In genomic region chr6:107656381-107656780, GRCh38 we compare ENCODE assay signal across 15 cellular contexts.
A peak's percentile ranks its signal among the peaks of the same experiment; 100 is the strongest.
DNase-seq lines count a peak whose midpoint lies in the region; ATAC-seq and TF ChIP-seq lines count a peak whose summit lies in the region.
"Had no signal": no experiment of that assay in that cellular context is flagged by ENCODE, and none has a peak within 500 bp of the region (broad histone marks: within the 10 kb centered on the region; RNA-seq: fewer than 3 reads in every experiment).

No MANE protein-coding gene starts in this region.

- peaks cover 0 to 5% (median 0%) of the 10 kb centered on the region in 3 donors for H3K9me3 Mint-ChIP-seq in IgD-negative memory B cell
- H3K9me3 Mint-ChIP-seq in activated CD8-positive, alpha-beta T cell treated with anti-CD3 and anti-CD28 coated beads for 36 hours: no peaks in the 10 kb centered on the region
- peaks cover 10% of the 10 kb centered on the region for H3K9me3 Mint-ChIP-seq in mesothelial cell of epicardium
- no peaks in the 10 kb centered on the region for H3K9me3 Mint-ChIP-seq in CD4-positive, alpha-beta T cell

- H3K9me2 ChIP-seq in DOHH2 (replicated peaks; ENCODE audit: control insufficient read depth, low read length): no peaks in the 10 kb centered on the region

- peaks cover 4% of the 10 kb centered on the region; the same call in 1 of the 2 replicates for H3K36me3 ChIP-seq in DOHH2 (ENCODE audit: control insufficient read depth, low read length)
- H3K36me3 ChIP-seq: BE2C, ovary had no signal

- peak overlapping the region; percentile 93 for H3K27ac ChIP-seq in DOHH2 (ENCODE audit: low read depth, low read length)
- H3K27ac ChIP-seq in CD4-positive, alpha-beta T cell (ENCODE audit: low read depth, low read length): no peak overlapping the region

- TF ChIP-seq CTCF in DOHH2 (IDR thresholded peaks at IDR 0.05; ENCODE audit: low read depth, low read length, poor library complexity, severe bottlenecking): no peak
- no peak for TF ChIP-seq CTCF in activated CD8-positive, alpha-beta T cell treated with anti-CD3 and anti-CD28 coated beads for 36 hours (IDR thresholded peaks at IDR 0.05)
- no peak for TF ChIP-seq CTCF in mesothelial cell of epicardium (IDR thresholded peaks at IDR 0.05; ENCODE audit: unreplicated experiment)
- TF ChIP-seq CTCF in GM10248 (IDR thresholded peaks at IDR 0.05; ENCODE audit: control extremely low read depth, extremely low read depth, low read depth, missing control alignments): no peak
- no peak for TF ChIP-seq CTCF in CD4-positive, alpha-beta T cell (IDR thresholded peaks at IDR 0.05)

- H3K4me2 ChIP-seq in DOHH2 (ENCODE audit: low read length): peak overlapping the region; percentile 89

- peaks cover 32 to 47% (median 38%) of the 10 kb centered on the region in 3 donors for H3K4me1 Mint-ChIP-seq in IgD-negative memory B cell
- H3K4me1 Mint-ChIP-seq in activated CD8-positive, alpha-beta T cell treated with anti-CD3 and anti-CD28 coated beads for 36 hours (ENCODE audit: low read depth): peaks cover 33% of the 10 kb centered on the region
- H3K4me1 Mint-ChIP-seq in mesothelial cell of epicardium: peaks cover 34% of the 10 kb centered on the region
- peaks cover 38% of the 10 kb centered on the region for H3K4me1 Mint-ChIP-seq in CD4-positive, alpha-beta T cell (ENCODE audit: low read depth)

- intact Hi-C loops in activated CD8-positive, alpha-beta T cell treated with anti-CD3 and anti-CD28 coated beads for 36 hours (cut with micrococcal nuclease): loop anchor here (10.0 kb wide), 1 partner anchor 332 kb away; no protein-coding TSS in a partner anchor
- intact Hi-C loops in CD4-positive, alpha-beta T cell (cut with DNase I, micrococcal nuclease): no loop called here

- DNase-seq in activated CD8-positive, alpha-beta T cell treated with anti-CD3 and anti-CD28 coated beads for 36 hours: no peak
- DNase-seq in mesothelial cell of epicardium (ENCODE audit: low spot score in 2 of 2, unreplicated experiment in 2 of 2) (no peak), GM10248 (ENCODE audit: extremely low spot score) (no peak)
- DNase-seq in CD4-positive, alpha-beta T cell: no peak
- DNase-seq in activated T-cell treated with anti-CD3 and anti-CD28 coated beads, Interleukin-2, amount 50 U/mL, for 48 hours: no peak
- DNase-seq: BE2C, H9, NCI-H1048, NCI-H774, ovary, RPMI8226 had no signal

- ATAC-seq in activated CD8-positive, alpha-beta T cell treated with anti-CD3 and anti-CD28 coated beads for 36 hours: no peak
- no peak for ATAC-seq in HG03039 (IDR thresholded peaks at IDR 0.05; ENCODE audit: unreplicated experiment)
- ATAC-seq in CD4-positive, alpha-beta T cell (ENCODE audit: poor library complexity): no peak

- H3K27ac Mint-ChIP-seq in IgD-negative memory B cell (peak overlapping the region; percentile 17 to 97 (median 87)), mesothelial cell of epicardium (peak overlapping the region; percentile 83)
- peak overlapping the region; percentile 35 for H3K27ac Mint-ChIP-seq in activated CD8-positive, alpha-beta T cell treated with anti-CD3 and anti-CD28 coated beads for 36 hours
- H3K27ac Mint-ChIP-seq in CD4-positive, alpha-beta T cell: no peak overlapping the region

- H3K9me3 ChIP-seq in DOHH2 (ENCODE audit: control insufficient read depth, insufficient read depth, low read length): no peaks in the 10 kb centered on the region
- H3K9me3 ChIP-seq in CD4-positive, alpha-beta T cell (ENCODE audit: control insufficient read depth, low read length): no peaks in the 10 kb centered on the region
- H3K9me3 ChIP-seq: BE2C, ovary had no signal

- H3K27me3 Mint-ChIP-seq in IgD-negative memory B cell: no peaks in the 10 kb centered on the region
- no peaks in the 10 kb centered on the region for H3K27me3 Mint-ChIP-seq in activated CD8-positive, alpha-beta T cell treated with anti-CD3 and anti-CD28 coated beads for 36 hours
- no peaks in the 10 kb centered on the region for H3K27me3 Mint-ChIP-seq in mesothelial cell of epicardium (ENCODE audit: low read depth)
- peaks cover 6% of the 10 kb centered on the region for H3K27me3 Mint-ChIP-seq in CD4-positive, alpha-beta T cell
- H3K27me3 Mint-ChIP-seq: brain had no signal

- H3K79me2 ChIP-seq in DOHH2 (ENCODE audit: control insufficient read depth, low read length): 0 out of 2 replicates have a peak, but pooled peaks cover 2% of the 10 kb centered on the region

- CTCF ChIA-PET in activated CD8-positive, alpha-beta T cell treated with anti-CD3 and anti-CD28 coated beads for 36 hours (lab: Charles Lee): interaction anchor here (0.6 to 2.2 kb wide), 9 partner anchors 11 to 211 kb away, joined by 3 to 6 read pairs (median 3); partner anchors contain the start of gene PDSS2
- CTCF ChIA-PET in GM10248 (lab: Yijun Ruan, JAX): interaction anchor here (1.0 to 1.7 kb wide), 4 partner anchors 13 to 20 kb away, joined by 3 to 9 read pairs (median 6); no protein-coding TSS in a partner anchor
- CTCF ChIA-PET in CD4-positive, alpha-beta T cell (lab: Charles Lee): no interaction called here

- H3K27me3 ChIP-seq in DOHH2 (ENCODE audit: control insufficient read depth, low read length): no peaks in the 10 kb centered on the region
- H3K27me3 ChIP-seq in CD4-positive, alpha-beta T cell (ENCODE audit: control insufficient read depth, insufficient read depth, low read length): no peaks in the 10 kb centered on the region
- H3K27me3 ChIP-seq: BE2C, ovary had no signal

- POLR2A ChIA-PET in activated CD8-positive, alpha-beta T cell treated with anti-CD3 and anti-CD28 coated beads for 36 hours (lab: Charles Lee): interaction anchor here (0.6 to 1.0 kb wide), 3 partner anchors 11 to 34 kb away, joined by 3 read pairs; no protein-coding TSS in a partner anchor
- POLR2A ChIA-PET in GM10248 (lab: Yijun Ruan, JAX): interaction anchor here (0.6 kb wide), 1 partner anchor 1262 kb away, joined by 4 read pairs; no protein-coding TSS in a partner anchor
- POLR2A ChIA-PET in CD4-positive, alpha-beta T cell (lab: Charles Lee): interaction anchor here (0.8 kb wide), 1 partner anchor 37 kb away, joined by 3 read pairs; no protein-coding TSS in a partner anchor

- H3K4me3 Mint-ChIP-seq in IgD-negative memory B cell: peak overlapping the region in 2 of 4 donors; percentile 5 to 86
- H3K4me3 Mint-ChIP-seq in activated CD8-positive, alpha-beta T cell treated with anti-CD3 and anti-CD28 coated beads for 36 hours: no peak overlapping the region
- no peak overlapping the region for H3K4me3 Mint-ChIP-seq in mesothelial cell of epicardium
- no peak overlapping the region for H3K4me3 Mint-ChIP-seq in CD4-positive, alpha-beta T cell
- H3K4me3 Mint-ChIP-seq: H9 had no signal

- H3K4me3 ChIP-seq in DOHH2 (ENCODE audit: low read length): peak overlapping the region; percentile 75
- H3K4me3 ChIP-seq: ovary had no signal

- peaks cover 27% of the 10 kb centered on the region for H3F3A ChIP-seq in DOHH2 (ENCODE audit: control insufficient read depth, insufficient read depth)

- H4K20me1 ChIP-seq in DOHH2 (ENCODE audit: control insufficient read depth, insufficient read depth, low read depth, low read length): no peaks in the 10 kb centered on the region

- H3K36me3 Mint-ChIP-seq in IgD-negative memory B cell (no peaks in the 10 kb centered on the region), mesothelial cell of epicardium (no peaks in the 10 kb centered on the region)
- no peaks in the 10 kb centered on the region for H3K36me3 Mint-ChIP-seq in activated CD8-positive, alpha-beta T cell treated with anti-CD3 and anti-CD28 coated beads for 36 hours (ENCODE audit: low read depth)
- H3K36me3 Mint-ChIP-seq in CD4-positive, alpha-beta T cell (ENCODE audit: low read depth): no peaks in the 10 kb centered on the region

- H3K4me1 ChIP-seq in DOHH2 (ENCODE audit: control insufficient read depth, low read length): peaks cover 68% of the 10 kb centered on the region
